Comparison of ENCODE assay signal across 1 cellular context in genomic region chrX:119236599-119237525, GRCh38.
TF ChIP-seq lines count a peak whose summit lies in the region.

No MANE protein-coding gene starts in this region.

TF ChIP-seq in GM23338, 12 proteins besides CTCF, POLR2A, EP300 and RAD21:
- no peak for TF ChIP-seq ZNF462 (CRISPR knock-in tag; IDR thresholded peaks at IDR 0.05)
- TF ChIP-seq, protein P1, sequence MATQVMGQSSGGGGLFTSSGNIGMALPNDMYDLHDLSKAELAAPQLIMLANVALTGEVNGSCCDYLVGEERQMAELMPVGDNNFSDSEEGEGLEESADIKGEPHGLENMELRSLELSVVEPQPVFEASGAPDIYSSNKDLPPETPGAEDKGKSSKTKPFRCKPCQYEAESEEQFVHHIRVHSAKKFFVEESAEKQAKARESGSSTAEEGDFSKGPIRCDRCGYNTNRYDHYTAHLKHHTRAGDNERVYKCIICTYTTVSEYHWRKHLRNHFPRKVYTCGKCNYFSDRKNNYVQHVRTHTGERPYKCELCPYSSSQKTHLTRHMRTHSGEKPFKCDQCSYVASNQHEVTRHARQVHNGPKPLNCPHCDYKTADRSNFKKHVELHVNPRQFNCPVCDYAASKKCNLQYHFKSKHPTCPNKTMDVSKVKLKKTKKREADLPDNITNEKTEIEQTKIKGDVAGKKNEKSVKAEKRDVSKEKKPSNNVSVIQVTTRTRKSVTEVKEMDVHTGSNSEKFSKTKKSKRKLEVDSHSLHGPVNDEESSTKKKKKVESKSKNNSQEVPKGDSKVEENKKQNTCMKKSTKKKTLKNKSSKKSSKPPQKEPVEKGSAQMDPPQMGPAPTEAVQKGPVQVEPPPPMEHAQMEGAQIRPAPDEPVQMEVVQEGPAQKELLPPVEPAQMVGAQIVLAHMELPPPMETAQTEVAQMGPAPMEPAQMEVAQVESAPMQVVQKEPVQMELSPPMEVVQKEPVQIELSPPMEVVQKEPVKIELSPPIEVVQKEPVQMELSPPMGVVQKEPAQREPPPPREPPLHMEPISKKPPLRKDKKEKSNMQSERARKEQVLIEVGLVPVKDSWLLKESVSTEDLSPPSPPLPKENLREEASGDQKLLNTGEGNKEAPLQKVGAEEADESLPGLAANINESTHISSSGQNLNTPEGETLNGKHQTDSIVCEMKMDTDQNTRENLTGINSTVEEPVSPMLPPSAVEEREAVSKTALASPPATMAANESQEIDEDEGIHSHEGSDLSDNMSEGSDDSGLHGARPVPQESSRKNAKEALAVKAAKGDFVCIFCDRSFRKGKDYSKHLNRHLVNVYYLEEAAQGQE (IDR thresholded peaks at IDR 0.05; ENCODE audit: unreplicated experiment) = no peak
- TF ChIP-seq CREB1 (CRISPR knock-in tag; IDR thresholded peaks at IDR 0.05; ENCODE audit: low read depth) = no peak
- no peak; the same call in 1 of the 2 replicates for TF ChIP-seq POLR2AphosphoS5 (IDR thresholded peaks at IDR 0.05; ENCODE audit: low read depth)
- TF ChIP-seq, protein P2, sequence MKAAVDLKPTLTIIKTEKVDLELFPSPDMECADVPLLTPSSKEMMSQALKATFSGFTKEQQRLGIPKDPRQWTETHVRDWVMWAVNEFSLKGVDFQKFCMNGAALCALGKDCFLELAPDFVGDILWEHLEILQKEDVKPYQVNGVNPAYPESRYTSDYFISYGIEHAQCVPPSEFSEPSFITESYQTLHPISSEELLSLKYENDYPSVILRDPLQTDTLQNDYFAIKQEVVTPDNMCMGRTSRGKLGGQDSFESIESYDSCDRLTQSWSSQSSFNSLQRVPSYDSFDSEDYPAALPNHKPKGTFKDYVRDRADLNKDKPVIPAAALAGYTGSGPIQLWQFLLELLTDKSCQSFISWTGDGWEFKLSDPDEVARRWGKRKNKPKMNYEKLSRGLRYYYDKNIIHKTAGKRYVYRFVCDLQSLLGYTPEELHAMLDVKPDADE (IDR thresholded peaks at IDR 0.05) = no peak
- TF ChIP-seq ZNF114 (CRISPR knock-in tag; IDR thresholded peaks at IDR 0.05) = no peak
- no peak for TF ChIP-seq JUNB (IDR thresholded peaks at IDR 0.05; ENCODE audit: unreplicated experiment)
- TF ChIP-seq EZH2 (IDR thresholded peaks at IDR 0.05; ENCODE audit: low read depth, unreplicated experiment) = no peak
- TF ChIP-seq NANOG (IDR thresholded peaks at IDR 0.05; ENCODE audit: borderline replicate concordance) = no peak
- no peak for TF ChIP-seq ZNF331 (CRISPR knock-in tag; IDR thresholded peaks at IDR 0.05; ENCODE audit: low read depth)
- TF ChIP-seq STAT1 (IDR thresholded peaks at IDR 0.05; ENCODE audit: unreplicated experiment) = no peak
- no peak for TF ChIP-seq EZH2phosphoT487 (IDR thresholded peaks at IDR 0.05; ENCODE audit: unreplicated experiment)
